9 cellular contexts compared by ENCODE assay signal in genomic region chr3:79032686-79033318, GRCh38.
DNase-seq lines count a peak whose midpoint lies in the region; ATAC-seq, FAIRE-seq and TF ChIP-seq lines count a peak whose summit lies in the region.
"Had no signal": no experiment of that assay in that cellular context is flagged by ENCODE, and none has a peak within 500 bp of the region (broad histone marks: within the 10 kb centered on the region; RNA-seq: fewer than 3 reads in every experiment).

No MANE protein-coding gene starts in this region.

- peak; percentile 60 for TF ChIP-seq CTCF in KMS-11 (conservative IDR thresholded peaks at IDR 0.05; ENCODE audit: low read depth, low read length)
- TF ChIP-seq CTCF in RWPE1 (conservative IDR thresholded peaks at IDR 0.05; ENCODE audit: low read depth): peak; percentile 53
- TF ChIP-seq CTCF in fibroblast of mammary gland (conservative IDR thresholded peaks at IDR 0.05; ENCODE audit: control insufficient read depth, insufficient read depth, low read depth, low read length): peak; percentile 66

- H3K27ac ChIP-seq in KMS-11: no peak overlapping the region
- no peak overlapping the region for H3K27ac ChIP-seq in RWPE1
- no peak overlapping the region for H3K27ac ChIP-seq in small intestine (ENCODE audit: low read depth in 1 of 2, low read length in 1 of 2)

- no peaks in the 10 kb centered on the region for H4K20me1 ChIP-seq in KMS-11 (ENCODE audit: insufficient read depth)

- H3K27me3 ChIP-seq in KMS-11 (ENCODE audit: insufficient read depth, low read depth) (no peaks in the 10 kb centered on the region), small intestine (ENCODE audit: control insufficient read depth in 2 of 2, insufficient read depth in 2 of 2, low read length in 2 of 2) (no peaks in the 10 kb centered on the region)

- POLR2A ChIA-PET in RWPE1 (lab: Yijun Ruan, JAX; ENCODE audit: low non-redundant PET): no interaction called here

- no peak overlapping the region for H3K4me2 ChIP-seq in KMS-11

- peak; percentile 66 for ATAC-seq in GM18508 (IDR thresholded peaks at IDR 0.05; ENCODE audit: insufficient read depth, unreplicated experiment)

- peak; percentile 20 for DNase-seq in RWPE1 (ENCODE audit: low spot score)
- DNase-seq in fibroblast of mammary gland (ENCODE audit: low read depth): peak; percentile 69
- DNase-seq in small intestine: peak; percentile 35
- no peak for DNase-seq in GF-D8 (lab: John Stamatoyannopoulos, UW)
- no peak for DNase-seq in amniotic stem cell (lab: John Stamatoyannopoulos, UW)

- H3K4me3 ChIP-seq in KMS-11 (IDR thresholded peaks at IDR 0.05; ENCODE audit: insufficient read depth, low read depth, low read length) (no peak overlapping the region), fibroblast of mammary gland (ENCODE audit: control insufficient read depth, low read depth, low read length) (no peak overlapping the region), small intestine (ENCODE audit: low read depth in 1 of 2, low read length in 2 of 2) (no peak overlapping the region)

- H3K4me1 ChIP-seq in KMS-11 (ENCODE audit: low read depth, poor library complexity, severe bottlenecking): no peaks in the 10 kb centered on the region
- H3K4me1 ChIP-seq in small intestine (ENCODE audit: control insufficient read depth in 2 of 2, insufficient read depth in 1 of 2, low read depth in 1 of 2, low read length in 1 of 2): no peaks in the 10 kb centered on the region

- H3K9ac ChIP-seq in KMS-11: no peak overlapping the region

- FAIRE-seq in A204.1 (lab: Jason Lieb, UNC): peak; percentile 99
- peak; percentile 33 for FAIRE-seq in small intestine (lab: Jason Lieb, UNC)
- FAIRE-seq: GM18507 had no signal

- no peaks in the 10 kb centered on the region for H3K9me3 ChIP-seq in small intestine (ENCODE audit: control insufficient read depth, low read depth)

- no peak overlapping the region for H2AFZ ChIP-seq in KMS-11 (ENCODE audit: low read depth)

- CTCF ChIA-PET in RWPE1 (lab: Yijun Ruan, JAX): interaction anchor here (0.8 to 1.1 kb wide), 3 partner anchors 10 to 387 kb away, joined by 3 read pairs; no protein-coding TSS in a partner anchor

- no peaks in the 10 kb centered on the region for H3K36me3 ChIP-seq in KMS-11 (ENCODE audit: insufficient read depth)
- no peaks in the 10 kb centered on the region for H3K36me3 ChIP-seq in small intestine (ENCODE audit: control insufficient read depth in 2 of 2, insufficient read depth in 2 of 2, low read length in 2 of 2)

- H3K79me2 ChIP-seq in KMS-11 (ENCODE audit: insufficient read depth, low read depth): no peaks in the 10 kb centered on the region

Comparison
In these comparisons a context has a peak if more than half of its experiments do, and no peak if none do; other contexts are left out.
1. DNase-seq: peak in RWPE1 (single experiment), fibroblast of mammary gland (single experiment) and small intestine (single experiment); none in GF-D8 (single experiment) and amniotic stem cell (single experiment).
2. Peak in every context shown above with its lines, with median percentiles within 50 percentile points of each other: CTCF ChIP-seq.